Comparison of ENCODE assay signal across 1 cellular context in the genomic region with DNA sequence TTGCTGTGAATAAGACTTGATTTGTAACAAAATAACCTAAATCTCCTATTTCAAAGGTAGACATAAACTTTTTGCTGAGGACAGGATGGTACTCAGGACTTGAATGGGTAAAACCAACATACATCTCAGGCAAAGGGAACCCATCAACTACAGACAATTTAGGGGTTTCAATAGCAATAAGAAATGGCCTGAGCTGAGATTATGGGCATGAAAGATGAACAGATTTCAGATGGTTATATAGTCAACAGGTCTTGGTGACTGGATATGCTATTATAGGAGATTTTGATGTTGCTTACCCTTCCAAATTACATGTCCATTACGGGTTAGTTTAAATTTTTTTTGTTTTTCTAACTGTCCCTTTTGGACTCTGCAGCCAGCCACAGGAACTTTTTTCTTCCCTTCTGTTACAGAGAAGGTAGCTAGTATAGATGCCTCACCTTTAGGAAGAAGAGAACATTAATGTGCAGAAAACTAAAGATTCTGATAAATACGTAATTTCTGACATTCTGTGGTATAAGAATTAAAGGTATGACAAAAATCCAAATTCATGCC.
TF ChIP-seq lines count a peak whose summit lies in the region.

No MANE protein-coding gene starts in this region.

TF ChIP-seq in HepG2, 621 proteins besides CTCF, POLR2A, EP300 and RAD21:
- TF ChIP-seq ZNF878 (CRISPR knock-in tag; IDR thresholded peaks at IDR 0.05) (no peak), SP1 (IDR thresholded peaks at IDR 0.05) (no peak), SP1 (CRISPR knock-in tag; IDR thresholded peaks at IDR 0.05) (no peak), POLR2AphosphoS5 (IDR thresholded peaks at IDR 0.05; ENCODE audit: low read depth, low read length) (peak; percentile 45; the same call in 1 of the 2 replicates), HMG20A (CRISPR knock-in tag; IDR thresholded peaks at IDR 0.05; ENCODE audit: borderline replicate concordance) (no peak), WIZ (CRISPR knock-in tag; IDR thresholded peaks at IDR 0.05) (no peak), ZMAT3 (CRISPR knock-in tag; conservative IDR thresholded peaks at IDR 0.05) (no peak), MTA1 (CRISPR knock-in tag; IDR thresholded peaks at IDR 0.05; ENCODE audit: borderline replicate concordance) (no peak), IKZF4 (CRISPR knock-in tag; IDR thresholded peaks at IDR 0.05; ENCODE audit: borderline replicate concordance, low read depth, not compliant biosample characterization) (no peak), NR2C2 (CRISPR knock-in tag; IDR thresholded peaks at IDR 0.05; ENCODE audit: borderline replicate concordance) (no peak), TBL1XR1 (IDR thresholded peaks at IDR 0.05; ENCODE audit: borderline replicate concordance, low read length, partially characterized antibody) (no peak), CREB1 (IDR thresholded peaks at IDR 0.05) (no peak), CREB1 (CRISPR knock-in tag; IDR thresholded peaks at IDR 0.05) (0 out of 2 replicates have a peak, but pooled peaks have one; percentile 39), HMG20B (CRISPR knock-in tag; conservative IDR thresholded peaks at IDR 0.05) (no peak), ZNF556 (CRISPR knock-in tag; IDR thresholded peaks at IDR 0.05; ENCODE audit: borderline replicate concordance) (no peak), RBM22 (optimal IDR thresholded peaks at IDR 0.05; ENCODE audit: low read length) (peak; percentile 95), NFKB2 (CRISPR knock-in tag; IDR thresholded peaks at IDR 0.05; ENCODE audit: borderline replicate concordance) (no peak), MEIS1 (CRISPR knock-in tag; IDR thresholded peaks at IDR 0.05; ENCODE audit: borderline replicate concordance) (no peak), ZNF558 (CRISPR knock-in tag; IDR thresholded peaks at IDR 0.05; ENCODE audit: borderline replicate concordance) (no peak), RFXANK (CRISPR knock-in tag; IDR thresholded peaks at IDR 0.05) (no peak), RNF2 (conservative IDR thresholded peaks at IDR 0.05; ENCODE audit: low read depth) (no peak), RBFOX2 (IDR thresholded peaks at IDR 0.05; ENCODE audit: low read depth, low read length) (peak; percentile 10; the same call in 1 of the 2 replicates), POLR2G (IDR thresholded peaks at IDR 0.05; ENCODE audit: low read depth, low read length) (peak; percentile 62; the same call in 1 of the 2 replicates), PAF1 (CRISPR knock-in tag; IDR thresholded peaks at IDR 0.05) (peak; percentile 82; the same call in 1 of the 2 replicates), ZNF772 (CRISPR knock-in tag; IDR thresholded peaks at IDR 0.05) (no peak), KMT2B (CRISPR knock-in tag; IDR thresholded peaks at IDR 0.05) (no peak), SALL2 (CRISPR knock-in tag; IDR thresholded peaks at IDR 0.05) (no peak), JARID2 (CRISPR knock-in tag; IDR thresholded peaks at IDR 0.05; ENCODE audit: insufficient replicate concordance) (no peak)
- TF ChIP-seq, protein P1, sequence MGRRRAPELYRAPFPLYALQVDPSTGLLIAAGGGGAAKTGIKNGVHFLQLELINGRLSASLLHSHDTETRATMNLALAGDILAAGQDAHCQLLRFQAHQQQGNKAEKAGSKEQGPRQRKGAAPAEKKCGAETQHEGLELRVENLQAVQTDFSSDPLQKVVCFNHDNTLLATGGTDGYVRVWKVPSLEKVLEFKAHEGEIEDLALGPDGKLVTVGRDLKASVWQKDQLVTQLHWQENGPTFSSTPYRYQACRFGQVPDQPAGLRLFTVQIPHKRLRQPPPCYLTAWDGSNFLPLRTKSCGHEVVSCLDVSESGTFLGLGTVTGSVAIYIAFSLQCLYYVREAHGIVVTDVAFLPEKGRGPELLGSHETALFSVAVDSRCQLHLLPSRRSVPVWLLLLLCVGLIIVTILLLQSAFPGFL (CRISPR knock-in tag; IDR thresholded peaks at IDR 0.05): no peak
- TF ChIP-seq, protein P2, sequence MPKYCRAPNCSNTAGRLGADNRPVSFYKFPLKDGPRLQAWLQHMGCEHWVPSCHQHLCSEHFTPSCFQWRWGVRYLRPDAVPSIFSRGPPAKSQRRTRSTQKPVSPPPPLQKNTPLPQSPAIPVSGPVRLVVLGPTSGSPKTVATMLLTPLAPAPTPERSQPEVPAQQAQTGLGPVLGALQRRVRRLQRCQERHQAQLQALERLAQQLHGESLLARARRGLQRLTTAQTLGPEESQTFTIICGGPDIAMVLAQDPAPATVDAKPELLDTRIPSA (CRISPR knock-in tag; IDR thresholded peaks at IDR 0.05; ENCODE audit: borderline replicate concordance): no peak
- TF ChIP-seq, protein P3, sequence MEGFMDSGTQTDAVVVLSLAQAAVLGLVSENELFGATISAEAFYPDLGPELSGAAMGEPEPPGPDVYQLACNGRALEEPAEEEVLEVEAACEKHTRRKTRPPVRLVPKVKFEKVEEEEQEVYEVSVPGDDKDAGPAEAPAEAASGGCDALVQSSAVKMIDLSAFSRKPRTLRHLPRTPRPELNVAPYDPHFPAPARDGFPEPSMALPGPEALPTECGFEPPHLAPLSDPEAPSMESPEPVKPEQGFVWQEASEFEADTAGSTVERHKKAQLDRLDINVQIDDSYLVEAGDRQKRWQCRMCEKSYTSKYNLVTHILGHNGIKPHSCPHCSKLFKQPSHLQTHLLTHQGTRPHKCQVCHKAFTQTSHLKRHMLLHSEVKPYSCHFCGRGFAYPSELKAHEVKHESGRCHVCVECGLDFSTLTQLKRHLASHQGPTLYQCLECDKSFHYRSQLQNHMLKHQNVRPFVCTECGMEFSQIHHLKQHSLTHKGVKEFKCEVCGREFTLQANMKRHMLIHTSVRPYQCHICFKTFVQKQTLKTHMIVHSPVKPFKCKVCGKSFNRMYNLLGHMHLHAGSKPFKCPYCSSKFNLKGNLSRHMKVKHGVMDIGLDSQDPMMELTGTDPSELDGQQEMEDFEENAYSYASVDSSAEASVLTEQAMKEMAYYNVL (CRISPR knock-in tag; IDR thresholded peaks at IDR 0.05; ENCODE audit: borderline replicate concordance): no peak
- TF ChIP-seq, protein P4, sequence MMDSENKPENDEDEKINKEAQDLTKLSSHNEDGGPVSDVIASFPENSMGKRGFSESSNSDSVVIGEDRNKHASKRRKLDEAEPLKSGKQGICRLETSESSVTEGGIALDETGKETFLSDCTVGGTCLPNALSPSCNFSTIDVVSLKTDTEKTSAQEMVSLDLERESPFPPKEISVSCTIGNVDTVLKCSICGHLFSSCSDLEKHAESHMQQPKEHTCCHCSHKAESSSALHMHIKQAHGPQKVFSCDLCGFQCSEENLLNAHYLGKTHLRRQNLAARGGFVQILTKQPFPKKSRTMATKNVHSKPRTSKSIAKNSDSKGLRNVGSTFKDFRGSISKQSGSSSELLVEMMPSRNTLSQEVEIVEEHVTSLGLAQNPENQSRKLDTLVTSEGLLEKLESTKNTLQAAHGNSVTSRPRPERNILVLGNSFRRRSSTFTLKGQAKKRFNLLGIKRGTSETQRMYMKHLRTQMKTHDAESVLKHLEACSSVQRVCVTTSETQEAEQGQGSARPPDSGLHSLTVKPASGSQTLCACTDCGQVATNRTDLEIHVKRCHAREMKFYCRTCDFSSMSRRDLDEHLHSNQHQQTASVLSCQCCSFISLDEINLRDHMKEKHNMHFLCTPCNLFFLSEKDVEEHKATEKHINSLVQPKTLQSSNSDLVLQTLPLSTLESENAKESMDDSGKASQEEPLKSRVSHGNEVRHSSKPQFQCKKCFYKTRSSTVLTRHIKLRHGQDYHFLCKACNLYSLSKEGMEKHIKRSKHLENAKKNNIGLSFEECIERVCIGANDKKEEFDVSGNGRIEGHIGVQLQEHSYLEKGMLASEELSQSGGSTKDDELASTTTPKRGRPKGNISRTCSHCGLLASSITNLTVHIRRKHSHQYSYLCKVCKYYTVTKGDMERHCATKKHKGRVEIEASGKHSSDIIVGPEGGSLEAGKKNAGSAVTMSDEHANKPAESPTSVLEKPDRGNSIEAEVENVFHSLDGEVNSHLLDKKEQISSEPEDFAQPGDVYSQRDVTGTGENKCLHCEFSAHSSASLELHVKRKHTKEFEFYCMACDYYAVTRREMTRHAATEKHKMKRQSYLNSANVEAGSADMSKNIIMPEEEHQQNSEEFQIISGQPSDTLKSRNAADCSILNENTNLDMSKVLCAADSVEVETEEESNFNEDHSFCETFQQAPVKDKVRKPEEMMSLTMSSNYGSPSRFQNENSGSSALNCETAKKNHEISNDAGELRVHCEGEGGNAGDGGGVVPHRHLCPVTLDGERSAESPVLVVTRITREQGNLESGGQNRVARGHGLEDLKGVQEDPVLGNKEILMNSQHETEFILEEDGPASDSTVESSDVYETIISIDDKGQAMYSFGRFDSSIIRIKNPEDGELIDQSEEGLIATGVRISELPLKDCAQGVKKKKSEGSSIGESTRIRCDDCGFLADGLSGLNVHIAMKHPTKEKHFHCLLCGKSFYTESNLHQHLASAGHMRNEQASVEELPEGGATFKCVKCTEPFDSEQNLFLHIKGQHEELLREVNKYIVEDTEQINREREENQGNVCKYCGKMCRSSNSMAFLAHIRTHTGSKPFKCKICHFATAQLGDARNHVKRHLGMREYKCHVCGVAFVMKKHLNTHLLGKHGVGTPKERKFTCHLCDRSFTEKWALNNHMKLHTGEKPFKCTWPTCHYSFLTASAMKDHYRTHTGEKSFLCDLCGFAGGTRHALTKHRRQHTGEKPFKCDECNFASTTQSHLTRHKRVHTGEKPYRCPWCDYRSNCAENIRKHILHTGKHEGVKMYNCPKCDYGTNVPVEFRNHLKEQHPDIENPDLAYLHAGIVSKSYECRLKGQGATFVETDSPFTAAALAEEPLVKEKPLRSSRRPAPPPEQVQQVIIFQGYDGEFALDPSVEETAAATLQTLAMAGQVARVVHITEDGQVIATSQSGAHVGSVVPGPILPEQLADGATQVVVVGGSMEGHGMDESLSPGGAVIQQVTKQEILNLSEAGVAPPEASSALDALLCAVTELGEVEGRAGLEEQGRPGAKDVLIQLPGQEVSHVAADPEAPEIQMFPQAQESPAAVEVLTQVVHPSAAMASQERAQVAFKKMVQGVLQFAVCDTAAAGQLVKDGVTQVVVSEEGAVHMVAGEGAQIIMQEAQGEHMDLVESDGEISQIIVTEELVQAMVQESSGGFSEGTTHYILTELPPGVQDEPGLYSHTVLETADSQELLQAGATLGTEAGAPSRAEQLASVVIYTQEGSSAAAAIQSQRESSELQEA (CRISPR knock-in tag; IDR thresholded peaks at IDR 0.05; ENCODE audit: not compliant biosample characterization): no peak
- TF ChIP-seq, protein P5, sequence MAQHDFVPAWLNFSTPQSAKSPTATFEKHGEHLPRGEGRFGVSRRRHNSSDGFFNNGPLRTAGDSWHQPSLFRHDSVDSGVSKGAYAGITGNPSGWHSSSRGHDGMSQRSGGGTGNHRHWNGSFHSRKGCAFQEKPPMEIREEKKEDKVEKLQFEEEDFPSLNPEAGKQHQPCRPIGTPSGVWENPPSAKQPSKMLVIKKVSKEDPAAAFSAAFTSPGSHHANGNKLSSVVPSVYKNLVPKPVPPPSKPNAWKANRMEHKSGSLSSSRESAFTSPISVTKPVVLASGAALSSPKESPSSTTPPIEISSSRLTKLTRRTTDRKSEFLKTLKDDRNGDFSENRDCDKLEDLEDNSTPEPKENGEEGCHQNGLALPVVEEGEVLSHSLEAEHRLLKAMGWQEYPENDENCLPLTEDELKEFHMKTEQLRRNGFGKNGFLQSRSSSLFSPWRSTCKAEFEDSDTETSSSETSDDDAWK (CRISPR knock-in tag; IDR thresholded peaks at IDR 0.05): no peak
- TF ChIP-seq, protein P6, sequence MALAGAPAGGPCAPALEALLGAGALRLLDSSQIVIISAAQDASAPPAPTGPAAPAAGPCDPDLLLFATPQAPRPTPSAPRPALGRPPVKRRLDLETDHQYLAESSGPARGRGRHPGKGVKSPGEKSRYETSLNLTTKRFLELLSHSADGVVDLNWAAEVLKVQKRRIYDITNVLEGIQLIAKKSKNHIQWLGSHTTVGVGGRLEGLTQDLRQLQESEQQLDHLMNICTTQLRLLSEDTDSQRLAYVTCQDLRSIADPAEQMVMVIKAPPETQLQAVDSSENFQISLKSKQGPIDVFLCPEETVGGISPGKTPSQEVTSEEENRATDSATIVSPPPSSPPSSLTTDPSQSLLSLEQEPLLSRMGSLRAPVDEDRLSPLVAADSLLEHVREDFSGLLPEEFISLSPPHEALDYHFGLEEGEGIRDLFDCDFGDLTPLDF (CRISPR knock-in tag; IDR thresholded peaks at IDR 0.05): 0 out of 2 replicates have a peak, but pooled peaks have one; percentile 17
- TF ChIP-seq, protein P7, sequence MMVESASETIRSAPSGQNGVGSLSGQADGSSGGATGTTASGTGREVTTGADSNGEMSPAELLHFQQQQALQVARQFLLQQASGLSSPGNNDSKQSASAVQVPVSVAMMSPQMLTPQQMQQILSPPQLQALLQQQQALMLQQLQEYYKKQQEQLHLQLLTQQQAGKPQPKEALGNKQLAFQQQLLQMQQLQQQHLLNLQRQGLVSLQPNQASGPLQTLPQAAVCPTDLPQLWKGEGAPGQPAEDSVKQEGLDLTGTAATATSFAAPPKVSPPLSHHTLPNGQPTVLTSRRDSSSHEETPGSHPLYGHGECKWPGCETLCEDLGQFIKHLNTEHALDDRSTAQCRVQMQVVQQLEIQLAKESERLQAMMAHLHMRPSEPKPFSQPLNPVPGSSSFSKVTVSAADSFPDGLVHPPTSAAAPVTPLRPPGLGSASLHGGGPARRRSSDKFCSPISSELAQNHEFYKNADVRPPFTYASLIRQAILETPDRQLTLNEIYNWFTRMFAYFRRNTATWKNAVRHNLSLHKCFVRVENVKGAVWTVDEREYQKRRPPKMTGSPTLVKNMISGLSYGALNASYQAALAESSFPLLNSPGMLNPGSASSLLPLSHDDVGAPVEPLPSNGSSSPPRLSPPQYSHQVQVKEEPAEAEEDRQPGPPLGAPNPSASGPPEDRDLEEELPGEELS (CRISPR knock-in tag; IDR thresholded peaks at IDR 0.05): no peak
